In the genomic region with DNA sequence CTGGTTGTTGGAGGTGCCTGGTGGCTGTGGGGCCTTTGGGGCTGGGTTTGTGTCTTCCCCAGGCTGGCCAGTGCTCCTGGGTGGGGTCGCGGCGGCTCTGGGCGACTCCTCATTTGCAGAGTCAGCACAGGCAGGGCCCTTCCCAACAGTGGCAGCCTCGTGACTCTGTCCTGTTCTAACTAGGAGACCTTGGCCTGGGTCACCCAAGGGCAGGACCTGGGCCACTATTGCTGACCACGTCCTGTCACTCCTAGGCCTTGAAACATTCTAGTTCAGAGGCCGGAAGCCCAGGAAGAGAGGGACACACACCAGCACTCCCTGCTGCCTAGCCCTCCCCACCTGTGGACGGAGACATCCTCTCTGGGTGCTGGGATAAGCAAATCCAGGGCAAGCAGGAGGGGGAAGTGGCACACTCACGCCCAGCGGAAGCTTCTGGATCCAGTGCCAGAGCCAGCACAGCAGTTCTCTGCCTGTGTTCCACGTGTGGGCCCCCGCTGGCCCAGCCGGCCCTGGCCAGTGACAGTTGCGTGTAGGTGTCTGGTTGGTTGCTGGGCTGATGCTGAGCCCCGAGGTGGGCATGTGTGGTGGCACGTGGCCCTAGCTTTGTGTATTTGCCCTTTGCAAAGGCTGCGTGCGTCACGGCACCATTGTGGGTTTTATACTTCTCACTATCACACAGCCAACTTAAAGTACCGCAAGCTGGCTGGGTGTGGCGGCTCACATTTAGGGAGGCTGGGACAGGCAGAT, we compare ENCODE assay signal across 20 cellular contexts. TPM values are rescaled to one million over a fixed set of nuclear protein-coding genes. Genes with fewer than 3 reads are reported as not detected.
DNase-seq lines count a peak whose midpoint lies in the region; ATAC-seq and TF ChIP-seq lines count a peak whose summit lies in the region.
"Had no signal": no experiment of that assay in that cellular context is flagged by ENCODE, and none has a peak within 500 bp of the region (broad histone marks: within the 10 kb centered on the region; RNA-seq: fewer than 3 reads in every experiment).

No MANE protein-coding gene starts in this region.

- H3K4me1 Mint-ChIP-seq in activated CD4-positive, alpha-beta T cell treated with anti-CD3 and anti-CD28 coated beads, Interleukin-2, amount 10 ng/mL, durations not matched to agents 7 days and 5 days, result peaks cover 8% of the 10 kb centered on the region
- H3K4me1 Mint-ChIP-seq in activated T-helper 1 cell treated with anti-CD3 and anti-CD28 coated beads, Interleukin-12 subunit alpha, Interleukin-12 subunit beta, Interleukin-2, Interleukin-4 antibody, amounts not matched to agents 30 ng/mL and 10 ng/mL and 1 ng/mL, durations not matched to agents 14 hours and 24 hours and 36 hours (ENCODE audit: low read depth), result peaks cover 5% of the 10 kb centered on the region

- H3K9me3 Mint-ChIP-seq in activated CD4-positive, alpha-beta T cell treated with anti-CD3 and anti-CD28 coated beads, Interleukin-2, amount 10 ng/mL, durations not matched to agents 7 days and 5 days, result no peaks in the 10 kb centered on the region
- H3K9me3 Mint-ChIP-seq in activated T-helper 1 cell treated with anti-CD3 and anti-CD28 coated beads, Interleukin-12 subunit alpha, Interleukin-12 subunit beta, Interleukin-2, Interleukin-4 antibody, amounts not matched to agents 30 ng/mL and 10 ng/mL and 1 ng/mL, durations not matched to agents 14 hours and 24 hours and 36 hours, result no peaks in the 10 kb centered on the region
- H3K9me3 Mint-ChIP-seq: activated CD4-positive, alpha-beta memory T cell treated with anti-CD3 and anti-CD28 coated beads for 36 hours; activated T-cell treated with anti-CD3 and anti-CD28 coated beads, Interleukin-2, amount 50 U/mL, for 72 hours; stimulated activated naive B cell treated with anti-CD40 and anti-IgM and Interleukin-4, amounts not matched to agents 10 μg/mL and 1 μg/mL and 100 μg/mL, for 72 hours had no signal

- no peak overlapping the region for H3K4me3 Mint-ChIP-seq in activated CD4-positive, alpha-beta T cell treated with anti-CD3 and anti-CD28 coated beads, Interleukin-2, amount 10 ng/mL, durations not matched to agents 7 days and 5 days
- H3K4me3 Mint-ChIP-seq in activated T-helper 1 cell treated with anti-CD3 and anti-CD28 coated beads, Interleukin-12 subunit alpha, Interleukin-12 subunit beta, Interleukin-2, Interleukin-4 antibody, amounts not matched to agents 30 ng/mL and 10 ng/mL and 1 ng/mL, durations not matched to agents 14 hours and 24 hours and 36 hours, result no peak overlapping the region
- H3K4me3 Mint-ChIP-seq: activated CD4-positive, alpha-beta memory T cell treated with anti-CD3 and anti-CD28 coated beads for 36 hours; activated T-cell treated with anti-CD3 and anti-CD28 coated beads, Interleukin-2, amount 50 U/mL, for 72 hours; stimulated activated naive B cell treated with anti-CD40 and anti-IgM and Interleukin-4, amounts not matched to agents 10 μg/mL and 1 μg/mL and 100 μg/mL, for 72 hours had no signal

- H3K27ac ChIP-seq in ascending aorta (peak overlapping the region; percentile 6 to 41), right atrium auricular region (peak overlapping the region; percentile 11 to 23), parathyroid adenoma (no peak overlapping the region), transverse colon (peak overlapping the region; percentile 24 to 54 (median 44))

- WGBS in transverse colon (ENCODE audit: low coverage in 1 of 2), 2 donors, result 81 to 100% methylated on average over 1 to 19 of the region's 21 CpGs

- no peak overlapping the region for H3K9ac ChIP-seq in parathyroid adenoma

- H3K4me2 ChIP-seq in parathyroid adenoma (ENCODE audit: low read length), result peak overlapping the region; percentile 44

- no peak overlapping the region for H3K27ac Mint-ChIP-seq in activated CD4-positive, alpha-beta T cell treated with anti-CD3 and anti-CD28 coated beads, Interleukin-2, amount 10 ng/mL, durations not matched to agents 7 days and 5 days
- H3K27ac Mint-ChIP-seq in activated T-helper 1 cell treated with anti-CD3 and anti-CD28 coated beads, Interleukin-12 subunit alpha, Interleukin-12 subunit beta, Interleukin-2, Interleukin-4 antibody, amounts not matched to agents 30 ng/mL and 10 ng/mL and 1 ng/mL, durations not matched to agents 14 hours and 24 hours and 36 hours, result no peak overlapping the region
- H3K27ac Mint-ChIP-seq: activated CD4-positive, alpha-beta memory T cell treated with anti-CD3 and anti-CD28 coated beads for 36 hours; activated T-cell treated with anti-CD3 and anti-CD28 coated beads, Interleukin-2, amount 50 U/mL, for 72 hours; stimulated activated naive B cell treated with anti-CD40 and anti-IgM and Interleukin-4, amounts not matched to agents 10 μg/mL and 1 μg/mL and 100 μg/mL, for 72 hours had no signal

- no peak for TF ChIP-seq EP300 in transverse colon (IDR thresholded peaks at IDR 0.05; ENCODE audit: low read depth)

- TF ChIP-seq POLR2A in transverse colon (IDR thresholded peaks at IDR 0.05), result no peak

- H3K27me3 Mint-ChIP-seq in activated CD4-positive, alpha-beta T cell treated with anti-CD3 and anti-CD28 coated beads, Interleukin-2, amount 10 ng/mL, durations not matched to agents 7 days and 5 days, result no peaks in the 10 kb centered on the region
- no peaks in the 10 kb centered on the region for H3K27me3 Mint-ChIP-seq in activated T-helper 1 cell treated with anti-CD3 and anti-CD28 coated beads, Interleukin-12 subunit alpha, Interleukin-12 subunit beta, Interleukin-2, Interleukin-4 antibody, amounts not matched to agents 30 ng/mL and 10 ng/mL and 1 ng/mL, durations not matched to agents 14 hours and 24 hours and 36 hours (ENCODE audit: insufficient read depth)
- H3K27me3 Mint-ChIP-seq: activated CD4-positive, alpha-beta memory T cell treated with anti-CD3 and anti-CD28 coated beads for 36 hours; stimulated activated naive B cell treated with anti-CD40 and anti-IgM and Interleukin-4, amounts not matched to agents 10 μg/mL and 1 μg/mL and 100 μg/mL, for 72 hours had no signal

- peak; percentile 72 to 85 for DNase-seq in ascending aorta (ENCODE audit: low spot score in 2 of 2)
- DNase-seq in right atrium auricular region (ENCODE audit: low spot score), result peak; percentile 84
- peak; percentile 45 for DNase-seq in transverse colon
- DNase-seq in GM03348 (ENCODE audit: low spot score), result no peak
- no peak for DNase-seq in activated CD4-positive, alpha-beta T cell treated with anti-CD3 and anti-CD28 coated beads, Interleukin-2, amount 10 ng/mL, durations not matched to agents 7 days and 5 days
- DNase-seq in activated T-helper 1 cell treated with anti-CD3 and anti-CD28 coated beads, Interleukin-12 subunit alpha, Interleukin-12 subunit beta, Interleukin-2, Interleukin-4 antibody, amounts not matched to agents 30 ng/mL and 10 ng/mL and 1 ng/mL, durations not matched to agents 14 hours and 24 hours and 36 hours (ENCODE audit: low spot score), result no peak
- DNase-seq: activated CD4-positive, alpha-beta memory T cell treated with anti-CD3 and anti-CD28 coated beads for 36 hours; activated T-cell treated with anti-CD3 and anti-CD28 coated beads, Interleukin-2, amount 50 U/mL, for 72 hours; effector CD8-positive, alpha-beta T cell; islet precursor cell; NCI-H1417 treated with DMSO at 0.1 percent for 48 hours; NCI-H2171 treated with DMSO at 0.1 percent for 48 hours; NCI-H774; stimulated activated CD4-positive, alpha-beta T cell treated with anti-CD3 and anti-CD28 coated beads, Interleukin-12 subunit alpha, Interleukin-12 subunit beta, amount 100 ng/mL, for 4 hours; stimulated activated naive B cell treated with anti-CD40 and anti-IgM and Interleukin-4, amounts not matched to agents 10 μg/mL and 1 μg/mL and 100 μg/mL, for 72 hours; SW 1271 had no signal

- peaks cover 0 to 10% of the 10 kb centered on the region in 2 donors for H3K4me1 ChIP-seq in ascending aorta
- H3K4me1 ChIP-seq in right atrium auricular region, result peaks cover 0 to 12% of the 10 kb centered on the region in 2 donors
- H3K4me1 ChIP-seq in parathyroid adenoma, result no peaks in the 10 kb centered on the region
- H3K4me1 ChIP-seq in transverse colon, result peaks cover 8 to 10% (median 9%) of the 10 kb centered on the region in 4 donors

- in situ Hi-C loops in transverse colon (cut with MboI; ENCODE audit: low pct_ligation_motif_present in 1 of 4, low pct_unique_long_range_greater_than_20kb in 1 of 4, low sequenced_read_pairs in 3 of 4), result loop anchor here in 1 of 4 donors (25.0 kb wide), 1 partner anchor 122 kb away; the partner anchor contains the start of gene MUC6

- H3K9me3 ChIP-seq in ascending aorta, result no peaks in the 10 kb centered on the region
- no peaks in the 10 kb centered on the region for H3K9me3 ChIP-seq in right atrium auricular region
- H3K9me3 ChIP-seq in parathyroid adenoma (ENCODE audit: control insufficient read depth, low read length), result no peaks in the 10 kb centered on the region
- no peaks in the 10 kb centered on the region for H3K9me3 ChIP-seq in transverse colon
- H3K9me3 ChIP-seq: HAP-1, pancreas had no signal

- H3K27me3 ChIP-seq in ascending aorta, result no peaks in the 10 kb centered on the region
- H3K27me3 ChIP-seq in right atrium auricular region, result no peaks in the 10 kb centered on the region
- H3K27me3 ChIP-seq in parathyroid adenoma (ENCODE audit: control insufficient read depth, insufficient read depth, low read length), result no peaks in the 10 kb centered on the region
- H3K27me3 ChIP-seq in transverse colon, result no peaks in the 10 kb centered on the region
- H3K27me3 ChIP-seq: pancreas had no signal

- peaks cover 2% of the 10 kb centered on the region for H3K79me2 ChIP-seq in parathyroid adenoma

- TF ChIP-seq CTCF in ascending aorta (IDR thresholded peaks at IDR 0.05) (no peak), right atrium auricular region (IDR thresholded peaks at IDR 0.05) (no peak), parathyroid adenoma (IDR thresholded peaks at IDR 0.05) (no peak), transverse colon (IDR thresholded peaks at IDR 0.05) (no peak)

- POLR2A ChIA-PET in activated CD4-positive, alpha-beta T cell treated with anti-CD3 and anti-CD28 coated beads, Interleukin-2, amount 10 ng/mL, durations not matched to agents 7 days and 5 days (lab: Charles Lee), result no interaction called here

- intact Hi-C loops in ascending aorta (cut with DNase I) (loop anchor here (5.0 kb wide), 1 partner anchor 68 kb away; no protein-coding TSS in a partner anchor), transverse colon (cut with DNase I; ENCODE audit: low total_unique reads) (no loop called here)
- intact Hi-C loops in activated T-helper 1 cell treated with anti-CD3 and anti-CD28 coated beads, Interleukin-12 subunit alpha, Interleukin-12 subunit beta, Interleukin-2, Interleukin-4 antibody, amounts not matched to agents 30 ng/mL and 10 ng/mL and 1 ng/mL, durations not matched to agents 14 hours and 24 hours and 36 hours (cut with micrococcal nuclease), result loop anchor here (5.0 kb wide), 1 partner anchor 657 kb away; the partner anchor contains the start of gene DUSP8

- H3K36me3 ChIP-seq in ascending aorta, result no peaks in the 10 kb centered on the region
- H3K36me3 ChIP-seq in right atrium auricular region, result no peaks in the 10 kb centered on the region
- no peaks in the 10 kb centered on the region for H3K36me3 ChIP-seq in parathyroid adenoma (ENCODE audit: control insufficient read depth, insufficient read depth, low read length)
- H3K36me3 ChIP-seq in transverse colon, result no peaks in the 10 kb centered on the region
- H3K36me3 ChIP-seq: pancreas had no signal

- ATAC-seq in HG03342 (IDR thresholded peaks at IDR 0.05; ENCODE audit: unreplicated experiment), result no peak
- ATAC-seq: activated T-cell treated with anti-CD3 and anti-CD28 coated beads, Interleukin-2, amount 50 U/mL, for 72 hours; stimulated activated naive B cell treated with anti-CD40 and anti-IgM and Interleukin-4, amounts not matched to agents 10 μg/mL and 1 μg/mL and 100 μg/mL, for 72 hours had no signal

- no peaks in the 10 kb centered on the region for H3K36me3 Mint-ChIP-seq in activated CD4-positive, alpha-beta T cell treated with anti-CD3 and anti-CD28 coated beads, Interleukin-2, amount 10 ng/mL, durations not matched to agents 7 days and 5 days (ENCODE audit: low read depth)
- H3K36me3 Mint-ChIP-seq in activated T-helper 1 cell treated with anti-CD3 and anti-CD28 coated beads, Interleukin-12 subunit alpha, Interleukin-12 subunit beta, Interleukin-2, Interleukin-4 antibody, amounts not matched to agents 30 ng/mL and 10 ng/mL and 1 ng/mL, durations not matched to agents 14 hours and 24 hours and 36 hours (ENCODE audit: low read depth), result no peaks in the 10 kb centered on the region
- H3K36me3 Mint-ChIP-seq: activated CD4-positive, alpha-beta memory T cell treated with anti-CD3 and anti-CD28 coated beads for 36 hours; stimulated activated naive B cell treated with anti-CD40 and anti-IgM and Interleukin-4, amounts not matched to agents 10 μg/mL and 1 μg/mL and 100 μg/mL, for 72 hours had no signal

- CTCF ChIA-PET in activated CD4-positive, alpha-beta T cell treated with anti-CD3 and anti-CD28 coated beads, Interleukin-2, amount 10 ng/mL, durations not matched to agents 7 days and 5 days (lab: Charles Lee), result interaction anchor here (0.7 to 1.7 kb wide), 3 partner anchors 10 to 848 kb away, joined by 3 to 5 read pairs (median 3); partner anchors contain the start of gene AP2A2

- H3K4me3 ChIP-seq in ascending aorta (no peak overlapping the region), right atrium auricular region (no peak overlapping the region), parathyroid adenoma (ENCODE audit: low read depth, low read length) (peak overlapping the region; percentile 31), transverse colon (no peak overlapping the region)
- H3K4me3 ChIP-seq: HAP-1, pancreas had no signal

- H2AFZ ChIP-seq in parathyroid adenoma, result no peak overlapping the region

RNA-seq across cellular contexts. Expression of gene CHID1, which starts 4.3 kb away (rescaled TPM):
- 69.4 TPM for total RNA-seq in ascending aorta
- total RNA-seq in right atrium auricular region, result 10 to 100 TPM; 46.9 to 78.7 TPM
- total RNA-seq in transverse colon, result 10 to 100 TPM; 15.3 to 58.2 (median 41.4) TPM
- 10 to 100 TPM; 42.6 to 45.5 TPM for total RNA-seq in activated CD4-positive, alpha-beta T cell treated with anti-CD3 and anti-CD28 coated beads, Interleukin-2, amount 10 ng/mL, durations not matched to agents 7 days and 5 days
- total RNA-seq in activated T-helper 1 cell treated with anti-CD3 and anti-CD28 coated beads, Interleukin-12 subunit alpha, Interleukin-12 subunit beta, Interleukin-2, Interleukin-4 antibody, amounts not matched to agents 30 ng/mL and 10 ng/mL and 1 ng/mL, durations not matched to agents 14 hours and 24 hours and 36 hours, result 108 and 110 TPM in 2 replicates

RNA-seq across cellular contexts. Expression of gene AP2A2, which starts 10.8 kb away (rescaled TPM):
- total RNA-seq in ascending aorta, result 118 TPM
- total RNA-seq in right atrium auricular region, result 10 to 100 TPM; 28.8 to 41.7 TPM
- 100 to 1,000 TPM in 2 of 4 donors, 10 to 100 TPM in 2; 70.5 to 130 (median 102) TPM for total RNA-seq in transverse colon
- total RNA-seq in activated CD4-positive, alpha-beta T cell treated with anti-CD3 and anti-CD28 coated beads, Interleukin-2, amount 10 ng/mL, durations not matched to agents 7 days and 5 days, result 10 to 100 TPM; 60.1 to 66.7 TPM
- total RNA-seq in activated T-helper 1 cell treated with anti-CD3 and anti-CD28 coated beads, Interleukin-12 subunit alpha, Interleukin-12 subunit beta, Interleukin-2, Interleukin-4 antibody, amounts not matched to agents 30 ng/mL and 10 ng/mL and 1 ng/mL, durations not matched to agents 14 hours and 24 hours and 36 hours, result 49.7 and 60.4 TPM in 2 replicates

Comparison
In these comparisons a context has a peak if more than half of its experiments do, and no peak if none do; other contexts are left out.
1. DNase-seq: peak in ascending aorta (2 of 2), right atrium auricular region (single experiment) and transverse colon (single experiment); none in GM03348 (single experiment), activated CD4-positive, alpha-beta T cell treated with anti-CD3 and anti-CD28 coated beads, Interleukin-2, amount 10 ng/mL, durations not matched to agents 7 days and 5 days (single experiment) and activated T-helper 1 cell treated with anti-CD3 and anti-CD28 coated beads, Interleukin-12 subunit alpha, Interleukin-12 subunit beta, Interleukin-2, Interleukin-4 antibody, amounts not matched to agents 30 ng/mL and 10 ng/mL and 1 ng/mL, durations not matched to agents 14 hours and 24 hours and 36 hours (single experiment).